ENCODE assay signal across 8 cellular contexts in genomic region chr3:183428140-183429023, GRCh38.
A peak's percentile ranks its signal among the peaks of the same experiment; 100 is the strongest.
DNase-seq lines count a peak whose midpoint lies in the region; ATAC-seq and TF ChIP-seq lines count a peak whose summit lies in the region.

A gene with protein sequence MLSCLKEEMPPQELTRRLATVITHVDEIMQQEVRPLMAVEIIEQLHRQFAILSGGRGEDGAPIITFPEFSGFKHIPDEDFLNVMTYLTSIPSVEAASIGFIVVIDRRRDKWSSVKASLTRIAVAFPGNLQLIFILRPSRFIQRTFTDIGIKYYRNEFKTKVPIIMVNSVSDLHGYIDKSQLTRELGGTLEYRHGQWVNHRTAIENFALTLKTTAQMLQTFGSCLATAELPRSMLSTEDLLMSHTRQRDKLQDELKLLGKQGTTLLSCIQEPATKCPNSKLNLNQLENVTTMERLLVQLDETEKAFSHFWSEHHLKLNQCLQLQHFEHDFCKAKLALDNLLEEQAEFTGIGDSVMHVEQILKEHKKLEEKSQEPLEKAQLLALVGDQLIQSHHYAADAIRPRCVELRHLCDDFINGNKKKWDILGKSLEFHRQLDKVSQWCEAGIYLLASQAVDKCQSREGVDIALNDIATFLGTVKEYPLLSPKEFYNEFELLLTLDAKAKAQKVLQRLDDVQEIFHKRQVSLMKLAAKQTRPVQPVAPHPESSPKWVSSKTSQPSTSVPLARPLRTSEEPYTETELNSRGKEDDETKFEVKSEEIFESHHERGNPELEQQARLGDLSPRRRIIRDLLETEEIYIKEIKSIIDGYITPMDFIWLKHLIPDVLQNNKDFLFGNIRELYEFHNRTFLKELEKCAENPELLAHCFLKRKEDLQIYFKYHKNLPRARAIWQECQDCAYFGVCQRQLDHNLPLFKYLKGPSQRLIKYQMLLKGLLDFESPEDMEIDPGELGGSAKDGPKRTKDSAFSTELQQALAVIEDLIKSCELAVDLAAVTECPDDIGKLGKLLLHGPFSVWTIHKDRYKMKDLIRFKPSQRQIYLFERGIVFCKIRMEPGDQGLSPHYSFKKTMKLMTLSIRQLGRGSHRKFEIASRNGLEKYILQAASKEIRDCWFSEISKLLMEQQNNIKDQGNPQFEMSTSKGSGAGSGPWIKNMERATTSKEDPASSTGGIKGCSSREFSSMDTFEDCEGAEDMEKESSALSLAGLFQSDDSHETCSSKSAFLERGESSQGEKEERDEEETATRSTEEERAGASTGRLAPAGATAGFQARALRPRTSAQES (minus strand): TSS chr3:183428619. CDS start chr3:183427977, 642 bp downstream.

- peak; percentile 65 for DNase-seq in NK-92 treated with Interleukin-12 subunit alpha and Interleukin-12 subunit beta, amount 100 ng/mL, for 24 hours (lab: John Stamatoyannopoulos, UW)
- DNase-seq in NK-92 (lab: John Stamatoyannopoulos, UW; ENCODE audit: unreplicated experiment) (no peak), NCI-H748 (lab: John Stamatoyannopoulos, UW; ENCODE audit: unreplicated experiment) (peak; percentile 78), activated T-cell treated with anti-CD3 and anti-CD28 coated beads for 24 hours (ENCODE audit: low read depth) (peak; percentile 67), erythroblast (lab: John Stamatoyannopoulos, UW) (peak; percentile 48 to 54)
- DNase-seq in stimulated activated CD8-positive, alpha-beta memory T cell treated with anti-CD3 and anti-CD28 coated beads, Interleukin-4, amount 100 ng/mL, for 48 hours = peak; percentile 84

- no peaks in the 10 kb centered on the region for H3K36me3 ChIP-seq in muscle layer of colon (ENCODE audit: insufficient read depth, low read length)

- no peaks in the 10 kb centered on the region for H3K9me3 ChIP-seq in muscle layer of colon (ENCODE audit: low read length)

- peak; percentile 15 for TF ChIP-seq POLR2A in erythroblast (IDR thresholded peaks at IDR 0.05; ENCODE audit: low read length)

- peaks cover 13% of the 10 kb centered on the region for H3K4me1 ChIP-seq in muscle layer of colon (ENCODE audit: insufficient read depth, low read length)

- ATAC-seq in HG03175 (IDR thresholded peaks at IDR 0.05; ENCODE audit: unreplicated experiment) = peak; percentile 63

- H3K27me3 ChIP-seq in muscle layer of colon (ENCODE audit: control insufficient read depth in 1 of 2, insufficient read depth in 2 of 2, low read length in 2 of 2) = peaks cover 9 to 41% of the 10 kb centered on the region in 2 donors

- no peak within 1 kb of the TSS for H3K9ac ChIP-seq in muscle layer of colon (ENCODE audit: low read length)

- H3K4me3 ChIP-seq in muscle layer of colon (ENCODE audit: low read depth in 1 of 2, low read length in 2 of 2) = peak within 1 kb of the TSS; percentile 22 to 46

- H3K27ac ChIP-seq in muscle layer of colon (ENCODE audit: low read depth, low read length) = no peak within 1 kb of the TSS
